3 cellular contexts compared by ENCODE assay signal in the genomic region with DNA sequence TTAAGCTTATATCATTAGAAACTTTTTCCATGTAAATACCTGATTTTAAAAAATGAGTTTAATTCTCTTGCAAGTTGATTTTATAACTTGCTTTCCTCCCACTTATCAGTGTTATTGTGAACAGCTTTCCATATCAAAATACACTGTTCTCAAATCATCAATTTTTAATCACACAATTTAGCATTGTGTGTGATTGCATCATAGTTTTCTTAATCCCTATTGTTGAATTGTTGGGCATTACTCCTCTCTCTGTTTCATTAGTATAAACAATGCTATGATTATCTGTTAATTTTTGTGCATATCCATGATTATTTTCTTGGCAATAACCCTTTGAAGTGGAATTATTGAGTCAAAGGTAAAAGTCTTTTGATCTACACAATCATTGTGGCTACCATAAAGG.
TF ChIP-seq lines count a peak whose summit lies in the region.

No MANE protein-coding gene starts in this region.

TF ChIP-seq in HepG2, 621 proteins besides CTCF, POLR2A, EP300 and RAD21:
- peak; percentile 53 for TF ChIP-seq ATF7 (IDR thresholded peaks at IDR 0.05)
- TF ChIP-seq ATF7 (CRISPR knock-in tag; IDR thresholded peaks at IDR 0.05), result no peak
- no peak for TF ChIP-seq ZSCAN30 (CRISPR knock-in tag; IDR thresholded peaks at IDR 0.05)
- TF ChIP-seq CEBPB (IDR thresholded peaks at IDR 0.05; ENCODE audit: borderline replicate concordance, low read depth, low read length), result peak; percentile 53; the same call in 1 of the 2 replicates
- no peak for TF ChIP-seq RFXAP (CRISPR knock-in tag; IDR thresholded peaks at IDR 0.05; ENCODE audit: borderline replicate concordance)

TF ChIP-seq in Ishikawa, 13 proteins besides CTCF, POLR2A, EP300 and RAD21:
- TF ChIP-seq REST (IDR thresholded peaks at IDR 0.05; ENCODE audit: low read depth), result no peak
- TF ChIP-seq CEBPB (IDR thresholded peaks at IDR 0.05), result peak; percentile 43
TF ChIP-seq in Ishikawa: peak in this region for 1.

TF ChIP-seq in K562, 482 proteins besides CTCF, POLR2A, EP300 and RAD21:
- TF ChIP-seq, protein P1, sequence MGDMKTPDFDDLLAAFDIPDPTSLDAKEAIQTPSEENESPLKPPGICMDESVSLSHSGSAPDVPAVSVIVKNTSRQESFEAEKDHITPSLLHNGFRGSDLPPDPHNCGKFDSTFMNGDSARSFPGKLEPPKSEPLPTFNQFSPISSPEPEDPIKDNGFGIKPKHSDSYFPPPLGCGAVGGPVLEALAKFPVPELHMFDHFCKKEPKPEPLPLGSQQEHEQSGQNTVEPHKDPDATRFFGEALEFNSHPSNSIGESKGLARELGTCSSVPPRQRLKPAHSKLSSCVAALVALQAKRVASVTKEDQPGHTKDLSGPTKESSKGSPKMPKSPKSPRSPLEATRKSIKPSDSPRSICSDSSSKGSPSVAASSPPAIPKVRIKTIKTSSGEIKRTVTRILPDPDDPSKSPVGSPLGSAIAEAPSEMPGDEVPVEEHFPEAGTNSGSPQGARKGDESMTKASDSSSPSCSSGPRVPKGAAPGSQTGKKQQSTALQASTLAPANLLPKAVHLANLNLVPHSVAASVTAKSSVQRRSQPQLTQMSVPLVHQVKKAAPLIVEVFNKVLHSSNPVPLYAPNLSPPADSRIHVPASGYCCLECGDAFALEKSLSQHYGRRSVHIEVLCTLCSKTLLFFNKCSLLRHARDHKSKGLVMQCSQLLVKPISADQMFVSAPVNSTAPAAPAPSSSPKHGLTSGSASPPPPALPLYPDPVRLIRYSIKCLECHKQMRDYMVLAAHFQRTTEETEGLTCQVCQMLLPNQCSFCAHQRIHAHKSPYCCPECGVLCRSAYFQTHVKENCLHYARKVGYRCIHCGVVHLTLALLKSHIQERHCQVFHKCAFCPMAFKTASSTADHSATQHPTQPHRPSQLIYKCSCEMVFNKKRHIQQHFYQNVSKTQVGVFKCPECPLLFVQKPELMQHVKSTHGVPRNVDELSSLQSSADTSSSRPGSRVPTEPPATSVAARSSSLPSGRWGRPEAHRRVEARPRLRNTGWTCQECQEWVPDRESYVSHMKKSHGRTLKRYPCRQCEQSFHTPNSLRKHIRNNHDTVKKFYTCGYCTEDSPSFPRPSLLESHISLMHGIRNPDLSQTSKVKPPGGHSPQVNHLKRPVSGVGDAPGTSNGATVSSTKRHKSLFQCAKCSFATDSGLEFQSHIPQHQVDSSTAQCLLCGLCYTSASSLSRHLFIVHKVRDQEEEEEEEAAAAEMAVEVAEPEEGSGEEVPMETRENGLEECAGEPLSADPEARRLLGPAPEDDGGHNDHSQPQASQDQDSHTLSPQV (IDR thresholded peaks at IDR 0.05), result no peak
- TF ChIP-seq HNRNPL (IDR thresholded peaks at IDR 0.05; ENCODE audit: low read depth, low read length) (no peak), POLR2AphosphoS2 (IDR thresholded peaks at IDR 0.05; ENCODE audit: low read length) (no peak), CBX1 (IDR thresholded peaks at IDR 0.05; ENCODE audit: low read depth) (no peak), GTF2A2 (tag; IDR thresholded peaks at IDR 0.05) (no peak), BACH1 (tag; IDR thresholded peaks at IDR 0.05) (no peak), SMAD1 (IDR thresholded peaks at IDR 0.05; ENCODE audit: low read depth, low read length, partially characterized antibody) (no peak), ATF3 (IDR thresholded peaks at IDR 0.05) (peak; percentile 44; the same call in 1 of the 2 replicates), ATF3 (CRISPR knock-in tag; conservative IDR thresholded peaks at IDR 0.05) (no peak), EP400 (IDR thresholded peaks at IDR 0.05) (no peak), ZNF695 (CRISPR knock-in tag; IDR thresholded peaks at IDR 0.05) (no peak), EGR1 (conservative IDR thresholded peaks at IDR 0.05) (no peak), RBFOX2 (IDR thresholded peaks at IDR 0.05; ENCODE audit: low read depth, low read length) (no peak), MNT (conservative IDR thresholded peaks at IDR 0.05) (no peak), CEBPG (CRISPR knock-in tag; IDR thresholded peaks at IDR 0.05) (no peak), CEBPG (tag; conservative IDR thresholded peaks at IDR 0.05 in 1 of 2, IDR thresholded peaks at IDR 0.05 in 1 of 2) (peak in 1 of 2 experiments; percentile 82; a peak in 2 of 4 replicates), ZNF174 (CRISPR knock-in tag; IDR thresholded peaks at IDR 0.05) (no peak), ZKSCAN1 (IDR thresholded peaks at IDR 0.05; ENCODE audit: low read depth, low read length) (no peak), CEBPB (tag; IDR thresholded peaks at IDR 0.05) (peak; percentile 62)
- TF ChIP-seq, protein P2, sequence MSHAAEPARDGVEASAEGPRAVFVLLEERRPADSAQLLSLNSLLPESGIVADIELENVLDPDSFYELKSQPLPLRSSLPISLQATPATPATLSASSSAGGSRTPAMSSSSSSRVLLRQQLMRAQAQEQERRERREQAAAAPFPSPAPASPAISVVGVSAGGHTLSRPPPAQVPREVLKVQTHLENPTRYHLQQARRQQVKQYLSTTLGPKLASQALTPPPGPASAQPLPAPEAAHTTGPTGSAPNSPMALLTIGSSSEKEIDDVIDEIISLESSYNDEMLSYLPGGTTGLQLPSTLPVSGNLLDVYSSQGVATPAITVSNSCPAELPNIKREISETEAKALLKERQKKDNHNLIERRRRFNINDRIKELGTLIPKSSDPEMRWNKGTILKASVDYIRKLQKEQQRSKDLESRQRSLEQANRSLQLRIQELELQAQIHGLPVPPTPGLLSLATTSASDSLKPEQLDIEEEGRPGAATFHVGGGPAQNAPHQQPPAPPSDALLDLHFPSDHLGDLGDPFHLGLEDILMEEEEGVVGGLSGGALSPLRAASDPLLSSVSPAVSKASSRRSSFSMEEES (CRISPR knock-in tag; IDR thresholded peaks at IDR 0.05), result no peak
